ENCODE assay signal across 20 cellular contexts in genomic region chr12:46483572-46484395, GRCh38.
DNase-seq lines count a peak whose midpoint lies in the region; ATAC-seq, FAIRE-seq and TF ChIP-seq lines count a peak whose summit lies in the region.
"Had no signal": no experiment of that assay in that cellular context is flagged by ENCODE, and none has a peak within 500 bp of the region (broad histone marks: within the 10 kb centered on the region; RNA-seq: fewer than 3 reads in every experiment).

No MANE protein-coding gene starts in this region.

- peaks cover 2% of the 10 kb centered on the region for H3K4me1 Mint-ChIP-seq in activated CD4-positive, alpha-beta T cell treated with anti-CD3 and anti-CD28 coated beads, Interleukin-2, amount 10 ng/mL, durations not matched to agents 24 days and 14 days
- H3K4me1 Mint-ChIP-seq: brain had no signal

- H3K9me3 ChIP-seq in Loucy (ENCODE audit: insufficient read depth, low read depth, low read length): no peaks in the 10 kb centered on the region
- H3K9me3 ChIP-seq in HepG2 (ENCODE audit: low read length): no peaks in the 10 kb centered on the region
- H3K9me3 ChIP-seq: thyroid gland had no signal

- peak overlapping the region; percentile 0 for H3K4me2 ChIP-seq in Loucy (ENCODE audit: low read depth, low read length, poor library complexity, severe bottlenecking)
- H3K4me2 ChIP-seq in HepG2 (ENCODE audit: low read depth, low read length): peak overlapping the region; percentile 58

- peak; percentile 98 for ATAC-seq in HepG2
- ATAC-seq in GM19023 (IDR thresholded peaks at IDR 0.05; ENCODE audit: unreplicated experiment): no peak
- ATAC-seq: activated CD8-positive, alpha-beta T cell treated with anti-CD3 and anti-CD28 coated beads, Interleukin-2, amount 10 ng/mL, durations not matched to agents 7 days and 5 days; effector memory CD8-positive, alpha-beta T cell had no signal

- H3K27ac ChIP-seq in HepG2 (ENCODE audit: extremely low read length, insufficient read depth, low read length): peak overlapping the region; percentile 73
- H3K27ac ChIP-seq: thyroid gland had no signal

- no peak for TF ChIP-seq CTCF in Loucy (conservative IDR thresholded peaks at IDR 0.05; ENCODE audit: low read length)
- TF ChIP-seq CTCF in choroid plexus epithelial cell (conservative IDR thresholded peaks at IDR 0.05; ENCODE audit: low read depth, low read length): no peak
- no peak for TF ChIP-seq CTCF in HepG2 (CRISPR knock-in tag; IDR thresholded peaks at IDR 0.05)

- POLR2A ChIA-PET in HepG2 (lab: Yijun Ruan, JAX): interaction anchor here (0.7 to 2.3 kb wide), 18 partner anchors 8 to 181 kb away, joined by 3 to 29 read pairs (median 4); partner anchors contain the start of gene SLC38A2

- H3K79me2 ChIP-seq in Loucy (ENCODE audit: insufficient read depth, low read length) (no peaks in the 10 kb centered on the region), HepG2 (ENCODE audit: insufficient read depth, low read length) (no peaks in the 10 kb centered on the region)

- H3K4me3 Mint-ChIP-seq in activated CD4-positive, alpha-beta T cell treated with anti-CD3 and anti-CD28 coated beads, Interleukin-2, amount 10 ng/mL, durations not matched to agents 24 days and 14 days: no peak overlapping the region
- H3K4me3 Mint-ChIP-seq: activated CD8-positive, alpha-beta T cell treated with anti-CD3 and anti-CD28 coated beads, Interleukin-2, amount 10 ng/mL, durations not matched to agents 7 days and 5 days; B cell; brain; effector memory CD8-positive, alpha-beta T cell had no signal

- no peaks in the 10 kb centered on the region for H3K27me3 Mint-ChIP-seq in activated CD4-positive, alpha-beta T cell treated with anti-CD3 and anti-CD28 coated beads, Interleukin-2, amount 10 ng/mL, durations not matched to agents 24 days and 14 days
- H3K27me3 Mint-ChIP-seq: B cell; effector memory CD8-positive, alpha-beta T cell; progenitor cell of endocrine pancreas had no signal

- no TSS peak for BruUV-seq in HepG2 (replicated peaks; lab: Mats Ljungman, UMichigan)

- in situ Hi-C loops in HepG2 (cut with HindIII; ENCODE audit: extremely low pct_ligation_motif_present, low pct_unique_long_range_greater_than_20kb): no loop called here

- no peak overlapping the region for H3K27ac Mint-ChIP-seq in activated CD4-positive, alpha-beta T cell treated with anti-CD3 and anti-CD28 coated beads, Interleukin-2, amount 10 ng/mL, durations not matched to agents 24 days and 14 days
- H3K27ac Mint-ChIP-seq: activated CD8-positive, alpha-beta T cell treated with anti-CD3 and anti-CD28 coated beads, Interleukin-2, amount 10 ng/mL, durations not matched to agents 7 days and 5 days; B cell; brain; effector memory CD8-positive, alpha-beta T cell; progenitor cell of endocrine pancreas had no signal

- no peak overlapping the region for H3K4me3 ChIP-seq in Loucy (ENCODE audit: low read length, poor library complexity, severe bottlenecking)
- no peak overlapping the region for H3K4me3 ChIP-seq in choroid plexus epithelial cell (ENCODE audit: low read depth, low read length)
- H3K4me3 ChIP-seq in HepG2 (replicated peaks in 1 of 3; ENCODE audit: insufficient read depth in 1 of 3, low read depth in 2 of 3, low read length in 3 of 3): peak overlapping the region in 1 of 3 experiments; percentile 3; a peak in 1 of 6 replicates
- H3K4me3 ChIP-seq: thyroid gland had no signal

- 16% methylated on average over 4 of the region's 4 CpGs for WGBS in HepG2 (ENCODE audit: low lambda C conversion rate)

- peaks cover 14% of the 10 kb centered on the region for H3K9me3 Mint-ChIP-seq in activated CD4-positive, alpha-beta T cell treated with anti-CD3 and anti-CD28 coated beads, Interleukin-2, amount 10 ng/mL, durations not matched to agents 24 days and 14 days
- H3K9me3 Mint-ChIP-seq: brain; effector memory CD8-positive, alpha-beta T cell had no signal

- no peaks in the 10 kb centered on the region for H3K27me3 ChIP-seq in Loucy (ENCODE audit: insufficient read depth, low read length, poor library complexity, severe bottlenecking)
- no peaks in the 10 kb centered on the region for H3K27me3 ChIP-seq in HepG2 (ENCODE audit: control insufficient read depth in 1 of 2, insufficient read depth in 2 of 2, low read length in 2 of 2)
- H3K27me3 ChIP-seq: thyroid gland had no signal

- no peaks in the 10 kb centered on the region for H4K20me1 ChIP-seq in Loucy (ENCODE audit: insufficient read depth, low read length, poor library complexity, severe bottlenecking)
- H4K20me1 ChIP-seq in HepG2 (ENCODE audit: insufficient read depth, low read length): no peaks in the 10 kb centered on the region

- H3K9ac ChIP-seq in Loucy (ENCODE audit: low read depth, low read length, poor library complexity, severe bottlenecking): no peak overlapping the region
- peak overlapping the region; percentile 42 for H3K9ac ChIP-seq in HepG2 (ENCODE audit: insufficient read depth, low read depth, low read length)

- peak in 1 of 2 experiments; percentile 90; a peak in 2 of 4 replicates for TF ChIP-seq EP300 in HepG2 (IDR thresholded peaks at IDR 0.05; ENCODE audit: low read depth in 2 of 2, low read length in 2 of 2)
- TF ChIP-seq EP300 in HepG2 (CRISPR knock-in tag; IDR thresholded peaks at IDR 0.05; ENCODE audit: borderline replicate concordance): peak; percentile 60; the same call in 1 of the 2 replicates

- intact Hi-C loops in HepG2 (cut with micrococcal nuclease; ENCODE audit: unreplicated experiment): no loop called here
- intact Hi-C loops in activated CD4-positive, alpha-beta T cell treated with anti-CD3 and anti-CD28 coated beads, Interleukin-2, amount 10 ng/mL, durations not matched to agents 24 days and 14 days (cut with micrococcal nuclease): no loop called here

- no peak for TF ChIP-seq POLR2A in HepG2 (IDR thresholded peaks at IDR 0.05; ENCODE audit: insufficient read depth in 1 of 2, low read depth in 2 of 2, low read length in 2 of 2)

- H3K9me2 ChIP-seq in Loucy (replicated peaks; ENCODE audit: low read depth, low read length): no peaks in the 10 kb centered on the region

- H2AFZ ChIP-seq in Loucy (ENCODE audit: low read length): no peak overlapping the region
- no peak overlapping the region for H2AFZ ChIP-seq in HepG2 (ENCODE audit: low read length)

- H3K36me3 ChIP-seq in Loucy (ENCODE audit: insufficient read depth, low read length): no peaks in the 10 kb centered on the region
- H3K36me3 ChIP-seq in HepG2 (replicated peaks in 1 of 2; ENCODE audit: control insufficient read depth in 1 of 2, insufficient read depth in 2 of 2, low read length in 2 of 2): no peaks in the 10 kb centered on the region
- H3K36me3 ChIP-seq: thyroid gland had no signal

- H3K36me3 Mint-ChIP-seq in activated CD4-positive, alpha-beta T cell treated with anti-CD3 and anti-CD28 coated beads, Interleukin-2, amount 10 ng/mL, durations not matched to agents 24 days and 14 days (ENCODE audit: low read depth): peaks cover 33% of the 10 kb centered on the region
- H3K36me3 Mint-ChIP-seq: brain had no signal

- H3K4me1 ChIP-seq in Loucy (ENCODE audit: insufficient read depth, low read length, poor library complexity, severe bottlenecking) (peaks cover 33% of the 10 kb centered on the region), HepG2 (ENCODE audit: insufficient read depth, low read length) (peaks cover 82% of the 10 kb centered on the region)
- H3K4me1 ChIP-seq: thyroid gland had no signal

- DNase-seq in CMK (ENCODE audit: low read depth) (peak; percentile 26), choroid plexus epithelial cell (ENCODE audit: low read depth) (peak; percentile 67), HepG2 (ENCODE audit: low spot score) (peak; percentile 94), LoVo (ENCODE audit: low spot score) (no peak), SHP77 treated with DMSO at 0.1 percent for 48 hours (lab: John Stamatoyannopoulos, UW) (no peak)
- no peak for DNase-seq in activated CD4-positive, alpha-beta T cell treated with anti-CD3 and anti-CD28 coated beads, Interleukin-2, amount 10 ng/mL, durations not matched to agents 24 days and 14 days
- DNase-seq: activated CD8-positive, alpha-beta T cell treated with anti-CD3 and anti-CD28 coated beads, Interleukin-2, amount 10 ng/mL, durations not matched to agents 7 days and 5 days; activated effector memory CD4-positive, alpha-beta T cell treated with Interleukin-2 at 50 U/mL for 16 hours; DND-41; effector memory CD8-positive, alpha-beta T cell; head of caudate nucleus; NCI-H146; T-helper 9 cell; thyroid gland had no signal

- CTCF ChIA-PET in HepG2 (lab: Yijun Ruan, JAX; ENCODE audit: low intra/inter-chr PET ratio, low total read pairs): no interaction called here

- no peak for TF ChIP-seq RAD21 in HepG2 (CRISPR knock-in tag; IDR thresholded peaks at IDR 0.05)

- peak; percentile 96 for FAIRE-seq in HepG2 (lab: Jason Lieb, UNC)
- FAIRE-seq: GM12891 had no signal

- no peaks in the 10 kb centered on the region for H3F3A ChIP-seq in Loucy (ENCODE audit: low read depth)

TF ChIP-seq in HepG2, 621 proteins besides CTCF, POLR2A, EP300 and RAD21 (continues in another document):
- TF ChIP-seq NFE2L1 (CRISPR knock-in tag; IDR thresholded peaks at IDR 0.05; ENCODE audit: borderline replicate concordance): no peak
- peak; percentile 95 for TF ChIP-seq SOX5 (CRISPR knock-in tag; IDR thresholded peaks at IDR 0.05; ENCODE audit: borderline replicate concordance)
- no peak for TF ChIP-seq ZMAT3 (CRISPR knock-in tag; conservative IDR thresholded peaks at IDR 0.05)
- TF ChIP-seq TFDP2 (CRISPR knock-in tag; IDR thresholded peaks at IDR 0.05): no peak
- TF ChIP-seq CEBPG (CRISPR knock-in tag; IDR thresholded peaks at IDR 0.05): peak; percentile 81

Comparison
In these comparisons a context has a peak if more than half of its experiments do, and no peak if none do; other contexts are left out.
1. DNase-seq: peak in CMK (single experiment), choroid plexus epithelial cell (single experiment) and HepG2 (single experiment); none in LoVo (single experiment), activated CD4-positive, alpha-beta T cell treated with anti-CD3 and anti-CD28 coated beads, Interleukin-2, amount 10 ng/mL, durations not matched to agents 24 days and 14 days (single experiment) and SHP77 treated with DMSO at 0.1 percent for 48 hours (single experiment).